Comparison of ENCODE assay signal across 8 cellular contexts in the genomic region with DNA sequence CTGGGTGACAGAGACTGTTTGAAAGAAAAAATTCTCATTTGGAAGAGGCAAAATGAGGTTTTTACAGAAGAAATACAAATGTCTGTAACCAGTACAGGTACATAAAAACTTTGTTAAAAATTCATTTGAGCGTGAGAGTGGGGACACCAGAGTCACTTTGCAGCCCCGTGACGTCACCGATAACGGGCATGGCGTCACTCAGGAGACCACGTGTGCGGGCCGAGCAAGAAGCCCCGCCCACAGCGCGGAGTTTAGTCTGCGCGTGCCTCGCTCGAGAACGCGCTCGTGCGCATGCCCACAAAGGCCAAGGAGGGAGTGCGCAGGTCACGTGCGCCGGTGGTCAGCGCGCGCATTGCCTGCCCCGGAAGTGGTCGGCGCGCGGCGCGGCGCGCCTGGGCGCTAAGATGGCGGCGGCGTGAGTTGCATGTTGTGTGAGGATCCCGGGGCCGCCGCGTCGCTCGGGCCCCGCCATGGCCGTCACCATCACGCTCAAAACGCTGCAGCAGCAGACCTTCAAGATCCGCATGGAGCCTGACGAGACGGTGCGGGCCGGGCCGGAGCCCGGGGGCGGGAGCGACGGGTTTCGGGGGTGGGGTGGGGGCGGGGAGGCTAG. TPM values are rescaled to one million over a fixed set of nuclear protein-coding genes. Genes with fewer than 3 reads are reported as not detected.
A peak's percentile ranks its signal among the peaks of the same experiment; 100 is the strongest.
DNase-seq lines count a peak whose midpoint lies in the region; ATAC-seq, FAIRE-seq and TF ChIP-seq lines count a peak whose summit lies in the region.

Gene RAD23A, plus strand, starts transcription at position 384 of the 613 bp plus-strand sequence. Its CDS starts 87 bp downstream, at position 471.

- peak within 1 kb of the TSS; percentile 94 to 99 for H3K4me3 ChIP-seq in kidney (ENCODE audit: low read length in 2 of 2)

- intact Hi-C loops in kidney (cut with DNase I): no loop called here

- ATAC-seq in HG03439 (IDR thresholded peaks at IDR 0.05; ENCODE audit: unreplicated experiment): peak; percentile 76

- FAIRE-seq in kidney (lab: Jason Lieb, UNC): no peak

- peak; percentile 93 for DNase-seq in Ammon's horn (ENCODE audit: low spot score)
- DNase-seq in NCI-H510A (lab: John Stamatoyannopoulos, UW): peak; percentile 97
- peak; percentile 97 for DNase-seq in activated CD4-positive, alpha-beta T cell treated with anti-CD3 and anti-CD28 coated beads for 1 hour
- DNase-seq in cerebellum (ENCODE audit: low spot score): peak; percentile 95
- peak; percentile 100 for DNase-seq in kidney
- peak; percentile 95 to 98 for DNase-seq in stimulated activated CD4-positive, alpha-beta T cell treated with anti-CD3 and anti-CD28 coated beads, Interleukin-15, amount 100 ng/mL, for 1 hour (ENCODE audit: low read depth in 1 of 2, low spot score in 1 of 2)

- peaks cover 16 to 29% of the 10 kb centered on the region in 2 donors for H3K4me1 ChIP-seq in kidney (ENCODE audit: control insufficient read depth in 1 of 2, insufficient read depth in 1 of 2, low read depth in 1 of 2, low read length in 2 of 2)

- H3K27ac ChIP-seq in kidney (ENCODE audit: low read depth in 2 of 2, low read length in 2 of 2): peak within 1 kb of the TSS; percentile 81 to 89

- H3K9me3 ChIP-seq in kidney (ENCODE audit: control insufficient read depth in 1 of 2, low read length in 2 of 2): no peaks in the 10 kb centered on the region

- TF ChIP-seq POLR2A in GM19193 (IDR thresholded peaks at IDR 0.05; ENCODE audit: extremely low read depth, insufficient read depth, insufficient read length): peak; percentile 98

- H3K9ac ChIP-seq in kidney (ENCODE audit: low read length in 2 of 2): peak within 1 kb of the TSS; percentile 82 to 96

- peak; percentile 6 for TF ChIP-seq CTCF in kidney (IDR thresholded peaks at IDR 0.05; ENCODE audit: borderline replicate concordance, extremely low read depth, insufficient read depth)

- H3K36me3 ChIP-seq in kidney (ENCODE audit: control insufficient read depth in 1 of 2, insufficient read depth in 2 of 2, low read length in 2 of 2): peaks cover 31 to 41% of the 10 kb centered on the region in 2 donors

RNA-seq across cellular contexts. Expression of gene RAD23A, which starts in this region (rescaled TPM):
- total RNA-seq in cerebellum (24.1 TPM), kidney (79.2 TPM)
- polyA plus RNA-seq in kidney (ENCODE audit: insufficient read depth, low read depth, low replicate concordance): 105 TPM

Comparison
In these comparisons a context has a peak if more than half of its experiments do, and no peak if none do; other contexts are left out.
1. Peak in every context shown above with its lines: DNase-seq, ATAC-seq, H3K4me3 ChIP-seq and H3K27ac ChIP-seq.